In the genomic region with DNA sequence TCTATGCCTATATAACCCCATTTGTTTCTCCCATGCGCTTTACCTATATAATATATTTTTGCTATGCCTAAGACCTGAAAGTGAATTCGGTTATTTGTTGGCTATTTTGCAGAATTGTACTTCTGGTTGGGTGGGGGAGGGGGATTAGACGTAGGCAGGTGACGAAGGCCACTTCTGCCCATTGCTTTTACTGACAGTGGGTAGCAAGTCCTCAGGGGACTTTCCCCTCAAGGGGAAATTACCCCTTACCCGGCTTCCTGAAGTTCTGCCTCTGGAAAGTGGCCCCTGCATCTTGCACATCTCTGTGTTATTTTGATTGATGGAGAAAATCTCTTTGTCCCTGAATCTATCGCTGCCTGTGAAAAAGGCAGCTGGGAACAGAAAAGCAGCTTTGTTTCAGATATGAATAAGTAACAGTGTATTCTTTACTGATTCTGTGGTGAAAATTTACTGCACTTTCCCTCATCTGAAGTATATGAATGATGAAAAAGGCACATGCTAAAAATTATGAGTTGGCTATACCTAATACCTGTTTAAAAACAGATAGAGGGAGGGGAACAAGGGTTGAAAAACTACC, we compare ENCODE assay signal across 17 cellular contexts.
"Had no signal": no experiment of that assay in that cellular context is flagged by ENCODE, and none has a peak within 500 bp of the region (broad histone marks: within the 10 kb centered on the region; RNA-seq: fewer than 3 reads in every experiment).

No MANE protein-coding gene starts in this region.

- DNase-seq: activated CD4-positive, alpha-beta T cell treated with anti-CD3 and anti-CD28 coated beads for 36 hours; activated CD4-positive, alpha-beta T cell treated with anti-CD3 and anti-CD28 coated beads, Interleukin-2, amount 50 U/mL, for 48 hours; activated naive CD4-positive, alpha-beta T cell treated with anti-CD3 and anti-CD28 coated beads, Interleukin-2, amount 50 U/mL, for 16 hours; activated T-cell treated with anti-CD3 and anti-CD28 coated beads, Interleukin-2, amount 50 U/mL, for 1 hour; aorta; brain microvascular endothelial cell; central memory CD4-positive, alpha-beta T cell; heart right ventricle; mesenchymal stem cell; posterior cingulate gyrus; stimulated activated naive CD8-positive, alpha-beta T cell treated with anti-CD3 and anti-CD28 coated beads, Interleukin-15, Interleukin-2, amounts not matched to agents 100 U/mL and 50 U/mL, for 24 hours had no signal

- H3K4me3 ChIP-seq: coronary artery, gastroesophageal sphincter, heart right ventricle, suprapubic skin had no signal

- H3K4me3 Mint-ChIP-seq: activated CD4-positive, alpha-beta T cell treated with anti-CD3 and anti-CD28 coated beads for 36 hours; activated T-helper 17 cell treated with anti-CD3 and anti-CD28 coated beads, Interleukin-2, amount 50 U/mL, for 72 hours; nephron; type B pancreatic cell had no signal

- H3K27ac ChIP-seq: brain microvascular endothelial cell, coronary artery, gastroesophageal sphincter, heart right ventricle, suprapubic skin had no signal

- H3K27ac Mint-ChIP-seq: activated CD4-positive, alpha-beta T cell treated with anti-CD3 and anti-CD28 coated beads for 36 hours; activated T-helper 17 cell treated with anti-CD3 and anti-CD28 coated beads, Interleukin-2, amount 50 U/mL, for 72 hours; type B pancreatic cell had no signal

- H3K9me3 ChIP-seq: gastroesophageal sphincter, heart right ventricle, suprapubic skin had no signal

- H3K27me3 Mint-ChIP-seq: activated CD4-positive, alpha-beta T cell treated with anti-CD3 and anti-CD28 coated beads for 36 hours; activated T-helper 17 cell treated with anti-CD3 and anti-CD28 coated beads, Interleukin-2, amount 50 U/mL, for 72 hours; type B pancreatic cell had no signal

- H3K27me3 ChIP-seq: brain microvascular endothelial cell, gastroesophageal sphincter, heart right ventricle, suprapubic skin had no signal

- H3K9me3 Mint-ChIP-seq: activated T-helper 17 cell treated with anti-CD3 and anti-CD28 coated beads, Interleukin-2, amount 50 U/mL, for 72 hours; nephron had no signal
